In the genomic region with DNA sequence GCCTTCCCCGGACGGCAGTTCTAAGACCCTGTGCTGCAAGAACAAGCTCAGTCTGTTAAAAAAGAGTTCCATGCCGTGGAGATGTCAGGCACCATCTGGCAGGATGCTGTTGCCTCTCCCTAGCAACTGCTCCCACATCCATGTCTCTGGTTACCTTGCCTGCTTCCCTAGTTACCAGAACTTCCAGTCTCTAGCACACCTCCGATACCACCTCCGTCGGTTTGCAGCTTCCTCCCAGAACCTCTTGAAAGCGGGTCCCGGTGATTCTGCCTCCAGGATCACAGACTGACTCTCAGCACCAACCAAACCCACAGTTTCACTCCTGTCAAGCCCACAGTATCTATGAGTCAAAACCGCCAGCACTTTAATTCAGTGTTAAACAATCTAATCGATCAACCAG, we compare ENCODE assay signal across 17 cellular contexts.
DNase-seq lines count a peak whose midpoint lies in the region; ATAC-seq and TF ChIP-seq lines count a peak whose summit lies in the region.
"Had no signal": no experiment of that assay in that cellular context is flagged by ENCODE, and none has a peak within 500 bp of the region (broad histone marks: within the 10 kb centered on the region; RNA-seq: fewer than 3 reads in every experiment).

No MANE protein-coding gene starts in this region.

- no peak overlapping the region for H3K4me3 ChIP-seq in MM.1S (ENCODE audit: low read length)
- H3K4me3 ChIP-seq: SJSA1 had no signal

- H3K36me3 Mint-ChIP-seq in nephron (ENCODE audit: low read depth), result no peaks in the 10 kb centered on the region

- TF ChIP-seq CTCF in MM.1S (IDR thresholded peaks at IDR 0.05; ENCODE audit: low read length), result no peak
- no peak for TF ChIP-seq CTCF in nephron (IDR thresholded peaks at IDR 0.05; ENCODE audit: unreplicated experiment in 3 of 3)

- H3K79me2 ChIP-seq in MM.1S (ENCODE audit: low read length), result no peaks in the 10 kb centered on the region

- no peaks in the 10 kb centered on the region for H3K27me3 ChIP-seq in MM.1S (replicated peaks; ENCODE audit: insufficient read depth, low read length)
- H3K27me3 ChIP-seq: SJSA1 had no signal

- ATAC-seq in HG03280 (IDR thresholded peaks at IDR 0.05; ENCODE audit: unreplicated experiment) (no peak), GM21576 (IDR thresholded peaks at IDR 0.05; ENCODE audit: unreplicated experiment) (no peak)

- no peaks in the 10 kb centered on the region for H3F3A ChIP-seq in MM.1S (ENCODE audit: insufficient read depth, low read length)

- H2AFZ ChIP-seq in MM.1S (ENCODE audit: low read length), result 0 out of 2 replicates have a peak overlapping the region, but pooled peaks have one; percentile 12

- H3K9me2 ChIP-seq in MM.1S (replicated peaks; ENCODE audit: insufficient read depth, low read length), result no peaks in the 10 kb centered on the region

- H3K4me1 Mint-ChIP-seq in nephron, result peaks cover 40% of the 10 kb centered on the region

- peaks cover 3% of the 10 kb centered on the region for H3K27me3 Mint-ChIP-seq in nephron (ENCODE audit: low read depth)

- peak; percentile 56 for DNase-seq in Ammon's horn (ENCODE audit: low spot score)
- DNase-seq in MM.1S, result no peak
- peak; percentile 47 for DNase-seq in NCI-H69 (lab: John Stamatoyannopoulos, UW)
- no peak for DNase-seq in iPS-NIHi11 (ENCODE audit: low spot score)
- no peak for DNase-seq in kidney glomerular epithelial cell (lab: John Stamatoyannopoulos, UW)
- DNase-seq: Calu3, HCEC 1CT, Karpas-422, NCI-H1105 treated with DMSO at 0.1 percent for 48 hours, NCI-H2081, OCI-M1, SW 1271 had no signal

- H3K4me3 Mint-ChIP-seq in nephron, result no peak overlapping the region

- no peaks in the 10 kb centered on the region for H3K9me3 Mint-ChIP-seq in nephron

- H3K27ac Mint-ChIP-seq in nephron, result peak overlapping the region; percentile 92 to 98 (median 96)

- no peaks in the 10 kb centered on the region for H3K9me3 ChIP-seq in MM.1S (replicated peaks; ENCODE audit: insufficient read depth, low read length)
- H3K9me3 ChIP-seq: SJSA1 had no signal

- H3K36me3 ChIP-seq in MM.1S (replicated peaks; ENCODE audit: insufficient read depth, low read length), result no peaks in the 10 kb centered on the region
- H3K36me3 ChIP-seq: SJSA1 had no signal

- no peak overlapping the region for H3K4me2 ChIP-seq in MM.1S (ENCODE audit: low read depth, low read length)

- H3K4me1 ChIP-seq in MM.1S (ENCODE audit: low read length), result no peaks in the 10 kb centered on the region
- H3K4me1 ChIP-seq: SJSA1 had no signal

- H4K20me1 ChIP-seq in MM.1S (ENCODE audit: insufficient read depth, low read length), result no peaks in the 10 kb centered on the region

- no peak overlapping the region for H3K27ac ChIP-seq in MM.1S (ENCODE audit: low read length)
- H3K27ac ChIP-seq: RWPE1, SJSA1 had no signal

- H3K9ac ChIP-seq in MM.1S (ENCODE audit: low read length), result no peak overlapping the region

Comparison
In these comparisons a context has a peak if more than half of its experiments do, and no peak if none do; other contexts are left out.
1. DNase-seq: peak in Ammon's horn (single experiment) and NCI-H69 (single experiment); none in MM.1S (single experiment), iPS-NIHi11 (single experiment) and kidney glomerular epithelial cell (single experiment).